ENCODE assay signal across 8 cellular contexts in the genomic region with DNA sequence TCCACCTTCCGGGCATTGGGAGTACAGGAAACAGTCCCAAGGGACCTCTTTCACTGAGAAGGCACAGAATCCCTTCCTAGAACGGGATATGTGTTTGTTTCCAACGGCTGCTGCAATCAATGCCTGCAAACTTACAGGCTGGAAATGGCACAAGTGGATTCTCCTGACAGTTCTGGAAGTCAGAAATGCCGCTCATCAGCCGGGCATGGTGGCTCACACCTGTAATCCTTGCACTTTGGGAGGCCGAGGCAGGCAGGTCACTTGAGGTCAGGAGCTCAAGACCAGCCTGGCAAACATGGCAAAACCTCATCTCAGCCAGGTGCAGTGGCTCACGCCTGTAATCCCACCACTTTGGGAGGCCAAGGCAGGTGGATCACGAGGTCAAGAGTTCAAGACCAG.
DNase-seq lines count a peak whose midpoint lies in the region; ATAC-seq and TF ChIP-seq lines count a peak whose summit lies in the region.
"Not testable (repeated sequence)": the region's sequence is repeated elsewhere in the genome, so short reads cannot be mapped to it uniquely, and the experiment has no call there.

No MANE protein-coding gene starts in this region.

- not testable (repeated sequence) for H3K9me3 ChIP-seq in BLaER1; esophagus squamous epithelium; right cardiac atrium (ENCODE audit: control insufficient read depth, low read length); spleen; aorta (ENCODE audit: control insufficient read depth, low read length)

- not testable (repeated sequence) for H3K9ac ChIP-seq in BLaER1

- H3K4me1 ChIP-seq in BLaER1 (peaks cover 42% of the 10 kb centered on the region), esophagus squamous epithelium (peaks cover 0 to 29% (median 15%) of the 10 kb centered on the region in 3 donors), spleen (peaks cover 0 to 28% (median 18%) of the 10 kb centered on the region in 6 donors)
- not testable (repeated sequence) for H3K4me1 ChIP-seq in right cardiac atrium (ENCODE audit: control insufficient read depth, insufficient read depth, low read length); aorta (ENCODE audit: control insufficient read depth in 1 of 2, insufficient read depth in 2 of 2, low read length in 2 of 2)

- DNase-seq in NCI-H69 (lab: John Stamatoyannopoulos, UW): peak; percentile 39
- peak; percentile 12 for DNase-seq in activated naive CD8-positive, alpha-beta T cell treated with anti-CD3 and anti-CD28 coated beads, Interleukin-2, amount 10 ng/mL, durations not matched to agents 7 days and 5 days
- not testable (repeated sequence) for DNase-seq in esophagus squamous epithelium (lab: John Stamatoyannopoulos, UW)
- DNase-seq in right cardiac atrium: peak in 2 of 3 donors; percentile 10 to 47
- DNase-seq in spleen: peak; percentile 24
- peak; percentile 35 to 68 for DNase-seq in aorta

- H3K4me1 Mint-ChIP-seq in activated naive CD8-positive, alpha-beta T cell treated with anti-CD3 and anti-CD28 coated beads, Interleukin-2, amount 10 ng/mL, durations not matched to agents 7 days and 5 days: not testable (repeated sequence)
- peaks cover 13% of the 10 kb centered on the region for H3K4me1 Mint-ChIP-seq in nephron

- not testable (repeated sequence) for H3K27me3 Mint-ChIP-seq in activated naive CD8-positive, alpha-beta T cell treated with anti-CD3 and anti-CD28 coated beads, Interleukin-2, amount 10 ng/mL, durations not matched to agents 7 days and 5 days
- peaks cover 34% of the 10 kb centered on the region for H3K27me3 Mint-ChIP-seq in nephron (ENCODE audit: low read depth)

- not testable (repeated sequence) for H3K36me3 Mint-ChIP-seq in activated naive CD8-positive, alpha-beta T cell treated with anti-CD3 and anti-CD28 coated beads, Interleukin-2, amount 10 ng/mL, durations not matched to agents 7 days and 5 days; nephron (ENCODE audit: low read depth)

- H3K27ac ChIP-seq in BLaER1: not testable (repeated sequence)
- peak overlapping the region in 3 of 4 donors; percentile 5 to 81 (median 76) for H3K27ac ChIP-seq in esophagus squamous epithelium
- H3K27ac ChIP-seq in right cardiac atrium (ENCODE audit: low read length): peak overlapping the region; percentile 27
- peak overlapping the region in 7 of 8 donors; percentile 26 to 80 (median 63) for H3K27ac ChIP-seq in spleen
- peak overlapping the region; percentile 98 to 100 for H3K27ac ChIP-seq in aorta (ENCODE audit: low read depth in 1 of 2, low read length in 2 of 2)

- not testable (repeated sequence) for H3K4me3 ChIP-seq in BLaER1; esophagus squamous epithelium; right cardiac atrium (ENCODE audit: low read length); spleen; aorta (ENCODE audit: low read length in 2 of 2)

- intact Hi-C loops in esophagus squamous epithelium (cut with DNase I): loop anchor here (5.0 kb wide), 1 partner anchor 276 kb away; no protein-coding TSS in a partner anchor
- intact Hi-C loops in right cardiac atrium (cut with DNase I): loop anchor here in 1 of 4 donors (5.0 kb wide), 1 partner anchor 276 kb away; no protein-coding TSS in a partner anchor
- intact Hi-C loops in spleen (cut with DNase I; ENCODE audit: low total_unique reads): loop anchor here (5.0 kb wide), 1 partner anchor 281 kb away; no protein-coding TSS in a partner anchor
- intact Hi-C loops in aorta (cut with DNase I): loop anchor here (2.0 to 10.0 kb wide), 6 partner anchors 65 to 211 kb away; partner anchors contain the start of gene ANO1 (in 1 of the 2)

- WGBS in esophagus squamous epithelium, 2 donors: 44 to 51% methylated on average over 4 to 8 of the region's 8 CpGs
- WGBS in right cardiac atrium: 44% methylated on average over 8 of the region's 8 CpGs
- 36 to 65% (median 49%) methylated on average over 7 to 8 of the region's 8 CpGs for WGBS in spleen, 5 donors
- 8 to 23% methylated on average over 8 of the region's 8 CpGs for WGBS in aorta, 2 donors

- H4K20me1 ChIP-seq in BLaER1: not testable (repeated sequence)

- H3K9me3 Mint-ChIP-seq in activated naive CD8-positive, alpha-beta T cell treated with anti-CD3 and anti-CD28 coated beads, Interleukin-2, amount 10 ng/mL, durations not matched to agents 7 days and 5 days; nephron: not testable (repeated sequence)

- H3K27me3 ChIP-seq in BLaER1 (peaks cover 38% of the 10 kb centered on the region), esophagus squamous epithelium (peaks cover 0 to 92% (median 0%) of the 10 kb centered on the region in 4 donors), spleen (replicated peaks in 1 of 7) (peaks cover 0 to 92% (median 23%) of the 10 kb centered on the region in 7 donors)
- not testable (repeated sequence) for H3K27me3 ChIP-seq in right cardiac atrium (ENCODE audit: control insufficient read depth, insufficient read depth); aorta (ENCODE audit: control insufficient read depth in 1 of 2, insufficient read depth in 2 of 2, low read length in 1 of 2)

- peak overlapping the region; percentile 62 for H3K4me2 ChIP-seq in BLaER1

- POLR2A ChIA-PET in activated naive CD8-positive, alpha-beta T cell treated with anti-CD3 and anti-CD28 coated beads, Interleukin-2, amount 10 ng/mL, durations not matched to agents 7 days and 5 days (lab: Charles Lee): not testable (repeated sequence)

- not testable (repeated sequence) for ATAC-seq in activated naive CD8-positive, alpha-beta T cell treated with anti-CD3 and anti-CD28 coated beads, Interleukin-2, amount 10 ng/mL, durations not matched to agents 7 days and 5 days (ENCODE audit: low read depth); right cardiac atrium; aorta (ENCODE audit: low FRiP score)

- not testable (repeated sequence) for H3K4me3 Mint-ChIP-seq in activated naive CD8-positive, alpha-beta T cell treated with anti-CD3 and anti-CD28 coated beads, Interleukin-2, amount 10 ng/mL, durations not matched to agents 7 days and 5 days; nephron

- H3K27ac Mint-ChIP-seq in activated naive CD8-positive, alpha-beta T cell treated with anti-CD3 and anti-CD28 coated beads, Interleukin-2, amount 10 ng/mL, durations not matched to agents 7 days and 5 days: not testable (repeated sequence)
- H3K27ac Mint-ChIP-seq in nephron: peak overlapping the region; percentile 34 to 79 (median 60)

- TF ChIP-seq POLR2A in esophagus squamous epithelium (IDR thresholded peaks at IDR 0.05); spleen (IDR thresholded peaks at IDR 0.05): not testable (repeated sequence)

- not testable (repeated sequence) for H3K36me3 ChIP-seq in BLaER1; esophagus squamous epithelium; spleen; aorta (ENCODE audit: control insufficient read depth in 1 of 2, insufficient read depth in 2 of 2, low read length in 1 of 2)

- not testable (repeated sequence) for TF ChIP-seq CTCF in esophagus squamous epithelium (IDR thresholded peaks at IDR 0.05); nephron (IDR thresholded peaks at IDR 0.05; ENCODE audit: unreplicated experiment in 3 of 3); spleen (IDR thresholded peaks at IDR 0.05 in 8 of 11, conservative IDR thresholded peaks at IDR 0.05 in 3 of 11)
